Comparison of ENCODE assay signal across 11 cellular contexts in the genomic region with DNA sequence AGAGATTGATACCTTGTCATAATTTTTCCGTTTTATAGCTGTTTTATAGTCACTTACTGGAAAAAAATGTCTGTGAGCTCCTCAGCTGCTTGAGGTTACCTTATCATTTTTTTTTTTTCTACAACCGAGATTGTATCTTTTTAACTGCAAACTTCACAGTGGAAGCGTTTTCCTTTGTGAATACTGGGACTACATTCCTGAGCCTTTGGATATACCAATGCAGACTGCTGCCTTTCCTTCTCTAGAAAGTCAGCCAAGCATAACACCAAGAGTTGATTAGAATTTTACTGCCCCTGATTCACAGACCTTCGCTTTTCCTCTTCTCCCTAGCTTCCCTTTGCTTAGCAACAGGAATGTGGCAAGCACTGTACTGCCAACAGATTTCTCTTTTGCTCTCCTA.
A peak's percentile ranks its signal among the peaks of the same experiment; 100 is the strongest.
DNase-seq lines count a peak whose midpoint lies in the region; ATAC-seq and TF ChIP-seq lines count a peak whose summit lies in the region.
"Had no signal": no experiment of that assay in that cellular context is flagged by ENCODE, and none has a peak within 500 bp of the region (broad histone marks: within the 10 kb centered on the region; RNA-seq: fewer than 3 reads in every experiment).

No MANE protein-coding gene starts in this region.

- WGBS in prostate gland: 6% methylated on average over 4 of the region's 4 CpGs

- no peaks in the 10 kb centered on the region for H3K9me2 ChIP-seq in MM.1S (replicated peaks; ENCODE audit: insufficient read depth, low read length)

- ATAC-seq in Panc1 (peak; percentile 92), GM19467 (IDR thresholded peaks at IDR 0.05; ENCODE audit: unreplicated experiment) (no peak), GM21447 (IDR thresholded peaks at IDR 0.05; ENCODE audit: unreplicated experiment) (no peak)
- ATAC-seq: activated CD4-positive, alpha-beta T cell treated with anti-CD3 and anti-CD28 coated beads for 36 hours had no signal

- no peak for TF ChIP-seq CTCF in AG09319 (IDR thresholded peaks at IDR 0.05; ENCODE audit: low read depth, low read length)
- no peak for TF ChIP-seq CTCF in Panc1 (IDR thresholded peaks at IDR 0.05)
- no peak for TF ChIP-seq CTCF in fibroblast of villous mesenchyme (IDR thresholded peaks at IDR 0.05; ENCODE audit: insufficient read depth, low read depth, low read length)
- TF ChIP-seq CTCF in nephron progenitor cell (IDR thresholded peaks at IDR 0.05): no peak
- no peak for TF ChIP-seq CTCF in MM.1S (IDR thresholded peaks at IDR 0.05; ENCODE audit: low read length)
- TF ChIP-seq CTCF in prostate gland (IDR thresholded peaks at IDR 0.05): no peak

- no peaks in the 10 kb centered on the region for H3K36me3 ChIP-seq in Panc1 (ENCODE audit: control insufficient read depth, insufficient read depth, low read length)
- H3K36me3 ChIP-seq in MM.1S (replicated peaks; ENCODE audit: insufficient read depth, low read length): no peaks in the 10 kb centered on the region
- no peaks in the 10 kb centered on the region for H3K36me3 ChIP-seq in prostate gland
- H3K36me3 ChIP-seq: BLaER1 had no signal

- DNase-seq in AG09319 (ENCODE audit: extremely low read depth, low read depth) (peak; percentile 49), Panc1 (ENCODE audit: low read depth, low spot score) (no peak), fibroblast of villous mesenchyme (ENCODE audit: low read depth) (peak; percentile 84), nephron progenitor cell (peak; percentile 5), MM.1S (no peak), prostate gland (ENCODE audit: low spot score) (no peak)
- DNase-seq: activated CD4-positive, alpha-beta T cell treated with anti-CD3 and anti-CD28 coated beads for 36 hours; mammary epithelial cell had no signal

- no peaks in the 10 kb centered on the region for H4K20me1 ChIP-seq in MM.1S (ENCODE audit: insufficient read depth, low read length)
- H4K20me1 ChIP-seq: BLaER1 had no signal

- no peaks in the 10 kb centered on the region for H3K9me3 ChIP-seq in Panc1 (ENCODE audit: control insufficient read depth, insufficient read depth, low read depth, low read length)
- H3K9me3 ChIP-seq in MM.1S (replicated peaks; ENCODE audit: insufficient read depth, low read length): no peaks in the 10 kb centered on the region
- no peaks in the 10 kb centered on the region for H3K9me3 ChIP-seq in prostate gland
- H3K9me3 ChIP-seq: BLaER1 had no signal

- H3K4me3 ChIP-seq in Panc1 (ENCODE audit: low read depth in 2 of 2, low read length in 2 of 2) (no peak overlapping the region), fibroblast of villous mesenchyme (ENCODE audit: low read depth, low read length) (no peak overlapping the region), MM.1S (ENCODE audit: low read length) (no peak overlapping the region), prostate gland (no peak overlapping the region)
- H3K4me3 ChIP-seq: BLaER1 had no signal

- CTCF ChIA-PET in Panc1 (lab: Charles Lee): no interaction called here

- no peak for TF ChIP-seq POLR2A in prostate gland (IDR thresholded peaks at IDR 0.05)

- H3K4me3 Mint-ChIP-seq in nephron progenitor cell: peak overlapping the region; percentile 47
- H3K4me3 Mint-ChIP-seq: activated CD4-positive, alpha-beta T cell treated with anti-CD3 and anti-CD28 coated beads for 36 hours had no signal

- no peaks in the 10 kb centered on the region for H3K9me3 Mint-ChIP-seq in nephron progenitor cell

- peaks cover 78% of the 10 kb centered on the region for H3K4me1 Mint-ChIP-seq in nephron progenitor cell
- H3K4me1 Mint-ChIP-seq: activated CD4-positive, alpha-beta T cell treated with anti-CD3 and anti-CD28 coated beads for 36 hours had no signal

- no peaks in the 10 kb centered on the region for H3K27me3 ChIP-seq in Panc1 (ENCODE audit: control insufficient read depth, insufficient read depth, low read length)
- no peaks in the 10 kb centered on the region for H3K27me3 ChIP-seq in MM.1S (replicated peaks; ENCODE audit: insufficient read depth, low read length)
- H3K27me3 ChIP-seq in prostate gland (replicated peaks; ENCODE audit: insufficient read depth): no peaks in the 10 kb centered on the region
- H3K27me3 ChIP-seq: BLaER1 had no signal

- no peak overlapping the region for H3K4me2 ChIP-seq in MM.1S (ENCODE audit: low read depth, low read length)
- H3K4me2 ChIP-seq: BLaER1 had no signal

- H3K9ac ChIP-seq in MM.1S (ENCODE audit: low read length): no peak overlapping the region
- H3K9ac ChIP-seq: BLaER1 had no signal

- H3K27ac ChIP-seq in Panc1 (ENCODE audit: low read length) (no peak overlapping the region; the same call in 1 of the 2 replicates), MM.1S (ENCODE audit: low read length) (no peak overlapping the region), prostate gland (no peak overlapping the region)
- H3K27ac ChIP-seq: BLaER1 had no signal

- H3K36me3 Mint-ChIP-seq in nephron progenitor cell (ENCODE audit: low read depth): no peaks in the 10 kb centered on the region

- H3K4me1 ChIP-seq in Panc1 (ENCODE audit: control insufficient read depth, insufficient read depth, low read length): peaks cover 5% of the 10 kb centered on the region; the same call in 1 of the 2 replicates
- no peaks in the 10 kb centered on the region for H3K4me1 ChIP-seq in MM.1S (ENCODE audit: low read length)
- no peaks in the 10 kb centered on the region for H3K4me1 ChIP-seq in prostate gland (replicated peaks)
- H3K4me1 ChIP-seq: BLaER1 had no signal

- no peaks in the 10 kb centered on the region for H3K79me2 ChIP-seq in MM.1S (ENCODE audit: low read length)

- H3F3A ChIP-seq in MM.1S (ENCODE audit: insufficient read depth, low read length): no peaks in the 10 kb centered on the region

- H3K27me3 Mint-ChIP-seq in nephron progenitor cell (ENCODE audit: low read depth, poor library complexity): no peaks in the 10 kb centered on the region
- H3K27me3 Mint-ChIP-seq: activated CD4-positive, alpha-beta T cell treated with anti-CD3 and anti-CD28 coated beads for 36 hours had no signal

- no peak overlapping the region for H2AFZ ChIP-seq in MM.1S (ENCODE audit: low read length)

- no TSS peak for BruUV-seq in Panc1 (replicated peaks; lab: Mats Ljungman, UMichigan)

- intact Hi-C loops in Panc1 (cut with micrococcal nuclease; ENCODE audit: unreplicated experiment): loop anchor here (10.0 kb wide), 1 partner anchor 150 kb away; no protein-coding TSS in a partner anchor
- intact Hi-C loops in prostate gland (cut with DNase I): no loop called here

- POLR2A ChIA-PET in Panc1 (lab: Charles Lee): no interaction called here

- in situ Hi-C loops in Panc1 (cut with HindIII; ENCODE audit: low pct_unique_long_range_greater_than_20kb, low sequenced_read_pairs): no loop called here

- H3K27ac Mint-ChIP-seq in nephron progenitor cell: peak overlapping the region; percentile 77
- H3K27ac Mint-ChIP-seq: activated CD4-positive, alpha-beta T cell treated with anti-CD3 and anti-CD28 coated beads for 36 hours had no signal

Comparison
In these comparisons a context has a peak if more than half of its experiments do, and no peak if none do; other contexts are left out.
1. DNase-seq: peak in AG09319 (single experiment), fibroblast of villous mesenchyme (single experiment) and nephron progenitor cell (single experiment); none in Panc1 (single experiment), MM.1S (single experiment) and prostate gland (single experiment).